ENCODE assay signal across 20 cellular contexts in the genomic region with DNA sequence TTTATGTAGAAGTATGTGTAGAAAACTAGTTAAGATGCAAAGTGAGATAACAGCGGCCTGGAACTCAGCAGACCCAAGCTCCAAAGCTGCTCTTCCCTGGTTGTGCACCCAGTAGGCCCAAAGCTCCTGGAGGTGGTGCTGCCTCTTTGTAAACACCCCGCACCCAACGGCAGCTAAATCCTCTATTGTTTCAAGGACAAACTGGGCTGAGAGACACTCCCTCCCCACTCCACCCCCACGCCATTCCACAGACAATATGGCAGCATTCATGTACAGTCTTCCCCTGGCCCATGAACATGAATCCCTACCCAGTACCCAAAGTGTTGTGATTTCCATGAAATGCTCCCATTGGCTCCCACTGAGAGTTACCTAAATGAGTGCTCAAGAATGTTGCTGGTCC.
DNase-seq lines count a peak whose midpoint lies in the region; ATAC-seq, FAIRE-seq and TF ChIP-seq lines count a peak whose summit lies in the region.
"Had no signal": no experiment of that assay in that cellular context is flagged by ENCODE, and none has a peak within 500 bp of the region (broad histone marks: within the 10 kb centered on the region; RNA-seq: fewer than 3 reads in every experiment).

No MANE protein-coding gene starts in this region.

- no peak overlapping the region for H3K4me3 ChIP-seq in CD8-positive, alpha-beta T cell (ENCODE audit: low read depth, low read length)
- H3K4me3 ChIP-seq in K562: no peak overlapping the region
- H3K4me3 ChIP-seq: BLaER1, GM23248 had no signal

- WGBS in K562 (ENCODE audit: insufficient coverage, low coverage, missing lambda C conversion rate): 88% methylated on average over 4 of the region's 4 CpGs

- H3K4me1 Mint-ChIP-seq in CD8-positive, alpha-beta T cell (ENCODE audit: low read depth): peaks cover 63% of the 10 kb centered on the region
- H3K4me1 Mint-ChIP-seq in IgD-negative memory B cell: peaks cover 18 to 31% (median 21%) of the 10 kb centered on the region in 3 donors

- H4K20me1 ChIP-seq in K562 (replicated peaks; ENCODE audit: control insufficient read depth, insufficient read depth, low read length): peaks cover 4% of the 10 kb centered on the region

- no peaks in the 10 kb centered on the region for H3K9me3 Mint-ChIP-seq in CD8-positive, alpha-beta T cell
- no peaks in the 10 kb centered on the region for H3K9me3 Mint-ChIP-seq in IgD-negative memory B cell

- H3K9me3 ChIP-seq in CD8-positive, alpha-beta T cell (ENCODE audit: low read length): no peaks in the 10 kb centered on the region
- no peaks in the 10 kb centered on the region for H3K9me3 ChIP-seq in K562 (replicated peaks; ENCODE audit: control insufficient read depth, insufficient read depth, low read depth, low read length)
- H3K9me3 ChIP-seq: BLaER1, Caco-2 had no signal

- peak overlapping the region; percentile 87 for H3K27ac Mint-ChIP-seq in CD8-positive, alpha-beta T cell
- peak overlapping the region in 2 of 3 donors; percentile 57 to 77 for H3K27ac Mint-ChIP-seq in IgD-negative memory B cell

- no peak for TF ChIP-seq RAD21 in K562 (CRISPR knock-in tag; conservative IDR thresholded peaks at IDR 0.05 in 1 of 2, IDR thresholded peaks at IDR 0.05 in 1 of 2)

- no peak overlapping the region for H2AFZ ChIP-seq in K562 (ENCODE audit: low read depth, low read length)
- H2AFZ ChIP-seq: GM23248 had no signal

- BruUV-seq in K562 (replicated peaks; lab: Mats Ljungman, UMichigan): no TSS peak

- peaks cover 16% of the 10 kb centered on the region for H3K4me1 ChIP-seq in CD8-positive, alpha-beta T cell (ENCODE audit: insufficient read depth, low read length)
- no peaks in the 10 kb centered on the region for H3K4me1 ChIP-seq in K562 (replicated peaks in 1 of 2; ENCODE audit: control insufficient read depth in 2 of 2, insufficient read depth in 2 of 2, low read length in 2 of 2)
- H3K4me1 ChIP-seq: Caco-2 had no signal

- no peaks in the 10 kb centered on the region for H3K9me1 ChIP-seq in K562 (ENCODE audit: control insufficient read depth, insufficient read depth, low read length)

- no peak for DNase-seq in CD8-positive, alpha-beta T cell
- DNase-seq in K562 (ENCODE audit: extremely low read depth in 1 of 4, low spot score in 3 of 4) (no peak), sciatic nerve (ENCODE audit: low spot score) (peak; percentile 51), middle frontal gyrus (ENCODE audit: extremely low spot score, low spot score) (no peak), AG08395 (ENCODE audit: low spot score) (no peak)
- no peak for DNase-seq in activated CD4-positive, CD25-positive, alpha-beta regulatory T cell treated with anti-CD3 and anti-CD28 coated beads, Interleukin-2, amount 50 U/mL, for 72 hours
- DNase-seq: Caco-2, DMS79, GM23248, KG1, NCI-H1105 treated with DMSO at 0.1 percent for 48 hours, NCI-H187 treated with DMSO at 0.1 percent for 48 hours, NCI-H2171, NCI-H446 treated with DMSO at 0.1 percent for 48 hours, NCI-H748 treated with DMSO at 0.1 percent for 48 hours had no signal

- CTCF ChIA-PET in CD8-positive, alpha-beta T cell (lab: Charles Lee): no interaction called here
- CTCF ChIA-PET in K562 (lab: Yijun Ruan, JAX; ENCODE audit: low intra/inter-chr PET ratio): no interaction called here

- no peak overlapping the region for H3K4me2 ChIP-seq in K562 (ENCODE audit: insufficient read depth, low read length)

- H3K27me3 ChIP-seq in CD8-positive, alpha-beta T cell (ENCODE audit: insufficient read depth, low read length): no peaks in the 10 kb centered on the region
- no peaks in the 10 kb centered on the region for H3K27me3 ChIP-seq in K562 (ENCODE audit: control insufficient read depth in 2 of 2, insufficient read depth in 2 of 2, low read length in 2 of 2)
- H3K27me3 ChIP-seq: BLaER1 had no signal

- no peak for ATAC-seq in CD8-positive, alpha-beta T cell
- ATAC-seq in K562 (no peak), sciatic nerve (no peak)

- no peak overlapping the region for H3K4me3 Mint-ChIP-seq in CD8-positive, alpha-beta T cell
- H3K4me3 Mint-ChIP-seq in IgD-negative memory B cell: peak overlapping the region in 1 of 4 donors; percentile 28

- peaks cover 64% of the 10 kb centered on the region for H3K36me3 Mint-ChIP-seq in CD8-positive, alpha-beta T cell
- H3K36me3 Mint-ChIP-seq in IgD-negative memory B cell: no peaks in the 10 kb centered on the region

- H3K36me3 ChIP-seq in CD8-positive, alpha-beta T cell (ENCODE audit: insufficient read depth, low read length): no peaks in the 10 kb centered on the region
- 0 out of 3 replicates have a peak, but pooled peaks cover 3% of the 10 kb centered on the region for H3K36me3 ChIP-seq in K562 (ENCODE audit: control insufficient read depth, insufficient read depth, low read length)

- no peak for FAIRE-seq in K562 (lab: Jason Lieb, UNC)
- FAIRE-seq: G401.6, GM12891, GM19239 had no signal

- H3K27ac ChIP-seq in CD8-positive, alpha-beta T cell (ENCODE audit: low read depth, low read length): no peak overlapping the region
- H3K27ac ChIP-seq in K562 (ENCODE audit: extremely low read depth, low read depth, low read length): no peak overlapping the region
- H3K27ac ChIP-seq: BLaER1, GM23248 had no signal

- TF ChIP-seq CTCF in CD8-positive, alpha-beta T cell (IDR thresholded peaks at IDR 0.05): no peak
- no peak for TF ChIP-seq CTCF in K562 (IDR thresholded peaks at IDR 0.05 in 2 of 3, conservative IDR thresholded peaks at IDR 0.05 in 1 of 3; ENCODE audit: insufficient read depth in 2 of 3, low read depth in 1 of 3, low read length in 3 of 3)

- TF ChIP-seq POLR2A in K562 (conservative IDR thresholded peaks at IDR 0.05): no peak

- intact Hi-C loops in CD8-positive, alpha-beta T cell (cut with DNase I, micrococcal nuclease): loop anchor here in 1 of 2 experiments (10.0 kb wide), 1 partner anchor 64 kb away; no protein-coding TSS in a partner anchor
- intact Hi-C loops in K562 (cut with micrococcal nuclease) (no loop called here), sciatic nerve (cut with DNase I) (no loop called here)

- no peak overlapping the region for H3K9ac ChIP-seq in K562 (ENCODE audit: insufficient read depth in 1 of 2, low read depth in 2 of 2, low read length in 2 of 2)
- H3K9ac ChIP-seq: BLaER1, GM23248 had no signal

- POLR2A ChIA-PET in CD8-positive, alpha-beta T cell (lab: Charles Lee): interaction anchor here (0.7 to 1.1 kb wide), 2 partner anchors 67 to 75 kb away, joined by 3 read pairs; no protein-coding TSS in a partner anchor
- POLR2A ChIA-PET in K562 (lab: Yijun Ruan, JAX): no interaction called here

- in situ Hi-C loops in K562 (cut with MboI): no loop called here

- H3K27me3 Mint-ChIP-seq in CD8-positive, alpha-beta T cell (ENCODE audit: low read depth): no peaks in the 10 kb centered on the region
- no peaks in the 10 kb centered on the region for H3K27me3 Mint-ChIP-seq in IgD-negative memory B cell

- TF ChIP-seq EP300 in K562 (IDR thresholded peaks at IDR 0.05; ENCODE audit: low read length): no peak

- H3K79me2 ChIP-seq in K562 (ENCODE audit: control insufficient read depth, insufficient read depth, low read length): no peaks in the 10 kb centered on the region

TF ChIP-seq in K562, 482 proteins besides CTCF, POLR2A, EP300 and RAD21:
- no peak for TF ChIP-seq MTA1 (IDR thresholded peaks at IDR 0.05; ENCODE audit: borderline replicate concordance)
- no peak for TF ChIP-seq SP1 (CRISPR knock-in tag; IDR thresholded peaks at IDR 0.05)
- 0 out of 2 replicates have a peak, but pooled peaks have one; percentile 23 for TF ChIP-seq ZKSCAN1 (IDR thresholded peaks at IDR 0.05; ENCODE audit: low read depth, low read length)
- TF ChIP-seq NCOA1 (IDR thresholded peaks at IDR 0.05; ENCODE audit: low read depth): no peak
- TF ChIP-seq, protein P1, sequence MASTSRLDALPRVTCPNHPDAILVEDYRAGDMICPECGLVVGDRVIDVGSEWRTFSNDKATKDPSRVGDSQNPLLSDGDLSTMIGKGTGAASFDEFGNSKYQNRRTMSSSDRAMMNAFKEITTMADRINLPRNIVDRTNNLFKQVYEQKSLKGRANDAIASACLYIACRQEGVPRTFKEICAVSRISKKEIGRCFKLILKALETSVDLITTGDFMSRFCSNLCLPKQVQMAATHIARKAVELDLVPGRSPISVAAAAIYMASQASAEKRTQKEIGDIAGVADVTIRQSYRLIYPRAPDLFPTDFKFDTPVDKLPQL (IDR thresholded peaks at IDR 0.05; ENCODE audit: extremely low read depth, insufficient read length): no peak
- no peak for TF ChIP-seq ZNF197 (CRISPR knock-in tag; IDR thresholded peaks at IDR 0.05; ENCODE audit: low read depth)
